In the genomic region with DNA sequence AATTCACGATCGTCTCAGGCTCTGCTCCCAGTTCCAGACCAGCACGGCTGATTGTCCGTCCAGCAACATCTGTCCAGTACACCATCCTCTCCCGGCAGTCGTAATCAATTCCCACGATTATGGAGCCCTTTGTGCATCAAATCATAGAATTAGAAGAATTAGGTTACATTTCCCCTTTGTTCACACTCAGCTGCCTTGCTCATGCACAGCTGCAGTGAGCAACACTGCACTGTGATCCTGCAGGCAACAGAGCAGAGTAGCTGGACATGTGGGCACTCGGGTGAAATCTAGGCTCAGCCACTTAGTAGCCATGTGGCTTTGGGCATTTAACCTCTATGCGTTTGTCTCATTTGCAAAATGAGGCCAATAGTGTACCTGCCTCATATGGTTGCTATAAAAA, we compare ENCODE assay signal across 21 cellular contexts. TPM values are rescaled to one million over a fixed set of nuclear protein-coding genes. Genes with fewer than 3 reads are reported as not detected.
DNase-seq lines count a peak whose midpoint lies in the region; ATAC-seq and TF ChIP-seq lines count a peak whose summit lies in the region.
"Had no signal": no experiment of that assay in that cellular context is flagged by ENCODE, and none has a peak within 500 bp of the region (broad histone marks: within the 10 kb centered on the region; RNA-seq: fewer than 3 reads in every experiment).

No MANE protein-coding gene starts in this region.

- ATAC-seq in heart right ventricle = no peak
- ATAC-seq in left ventricle myocardium superior = no peak
- no peak for ATAC-seq in HG03139 (IDR thresholded peaks at IDR 0.05; ENCODE audit: unreplicated experiment)
- no peak for ATAC-seq in HG03521 (IDR thresholded peaks at IDR 0.05; ENCODE audit: unreplicated experiment)
- ATAC-seq in GM21447 (IDR thresholded peaks at IDR 0.05; ENCODE audit: unreplicated experiment) = no peak
- ATAC-seq: Panc1 had no signal

- H3K27me3 ChIP-seq in heart right ventricle = no peaks in the 10 kb centered on the region
- H3K27me3 ChIP-seq in endodermal cell (ENCODE audit: control insufficient read depth, insufficient read depth, low read length, poor library complexity, severe bottlenecking) = no peaks in the 10 kb centered on the region

- H3K27me3 Mint-ChIP-seq in endodermal cell (ENCODE audit: insufficient read depth) = no peaks in the 10 kb centered on the region

- DNase-seq in heart right ventricle (no peak), left ventricle myocardium superior (no peak), endodermal cell (no peak), superior temporal gyrus (ENCODE audit: extremely low spot score) (peak; percentile 72)
- DNase-seq: COR-L47, GF-D8, HFFc6, IMR-90, Karpas-422, MM.1S, NCI-H1092 treated with DMSO at 0.1 percent for 48 hours, NCI-H1694 treated with DMSO at 0.1 percent for 48 hours, NCI-H226, NCI-H524 treated with DMSO at 0.1 percent for 48 hours had no signal

- WGBS in heart right ventricle, 2 donors = 80 to 81% methylated on average over 9 of the region's 9 CpGs
- 94 to 95% methylated on average over 5 to 9 of the region's 9 CpGs for WGBS in endodermal cell (ENCODE audit: insufficient coverage in 1 of 2, insufficient read length in 1 of 2), 2 experiments
- 98% methylated on average over 9 of the region's 9 CpGs for WGBS in mesodermal cell (ENCODE audit: insufficient coverage in 2 of 2), 2 experiments

- H3K4me1 ChIP-seq in heart right ventricle (peaks cover 13 to 75% (median 57%) of the 10 kb centered on the region in 9 donors), endodermal cell (ENCODE audit: control insufficient read depth, insufficient read depth, low read length) (no peaks in the 10 kb centered on the region), mesodermal cell (ENCODE audit: control insufficient read depth, insufficient read depth, low read length, poor library complexity, severe bottlenecking) (peaks cover 13% of the 10 kb centered on the region)

- intact Hi-C loops in heart right ventricle (cut with DNase I) (loop anchor here in 7 of 10 donors (5.0 to 10.0 kb wide), 5 partner anchors 36 to 121 kb away; a partner anchor contains a TSS), left ventricle myocardium superior (cut with micrococcal nuclease) (loop anchor here (5.0 kb wide), 1 partner anchor 51 kb away; no protein-coding TSS in a partner anchor)

- H3K27ac Mint-ChIP-seq in endodermal cell = peak overlapping the region; percentile 14
- H3K27ac Mint-ChIP-seq: HFFc6 had no signal

- peaks cover 32% of the 10 kb centered on the region for H3K36me3 Mint-ChIP-seq in endodermal cell (ENCODE audit: low read depth)

- no peaks in the 10 kb centered on the region for H3K9me3 Mint-ChIP-seq in endodermal cell
- H3K9me3 Mint-ChIP-seq: CD14-positive monocyte, HFFc6 had no signal

- H3K27ac ChIP-seq in heart right ventricle = peak overlapping the region in 8 of 10 donors; percentile 34 to 85 (median 72)
- H3K27ac ChIP-seq in endodermal cell (ENCODE audit: low read depth, low read length) = no peak overlapping the region
- peak overlapping the region; percentile 10 for H3K27ac ChIP-seq in mesodermal cell (ENCODE audit: low read depth, low read length, severe bottlenecking)

- TF ChIP-seq CTCF in heart right ventricle (IDR thresholded peaks at IDR 0.05) = no peak
- no peak for TF ChIP-seq CTCF in endodermal cell (conservative IDR thresholded peaks at IDR 0.05)

- peaks cover 30% of the 10 kb centered on the region for H3K4me1 Mint-ChIP-seq in endodermal cell

- peaks cover 0 to 85% (median 38%) of the 10 kb centered on the region in 9 donors for H3K36me3 ChIP-seq in heart right ventricle
- H3K36me3 ChIP-seq in endodermal cell (ENCODE audit: control insufficient read depth, insufficient read depth, low read length) = peaks cover 58% of the 10 kb centered on the region
- H3K36me3 ChIP-seq in mesodermal cell (ENCODE audit: control insufficient read depth, insufficient read depth, low read length) = peaks cover 78% of the 10 kb centered on the region

- H3K4me3 Mint-ChIP-seq in endodermal cell = no peak overlapping the region
- H3K4me3 Mint-ChIP-seq: CD14-positive monocyte, HFFc6 had no signal

- no peak overlapping the region for H3K9ac ChIP-seq in endodermal cell (ENCODE audit: extremely low read depth, low read length, poor library complexity, severe bottlenecking)

- no peak overlapping the region for H3K4me3 ChIP-seq in heart right ventricle
- no peak overlapping the region for H3K4me3 ChIP-seq in endodermal cell (ENCODE audit: low read length)
- H3K4me3 ChIP-seq in mesodermal cell (ENCODE audit: extremely low read depth, insufficient read depth, low read length, poor library complexity, severe bottlenecking) = no peak overlapping the region

- no peaks in the 10 kb centered on the region for H3K9me3 ChIP-seq in heart right ventricle
- no peaks in the 10 kb centered on the region for H3K9me3 ChIP-seq in endodermal cell (ENCODE audit: control insufficient read depth, low read length)
- H3K9me3 ChIP-seq in mesodermal cell (ENCODE audit: control insufficient read depth, low read length) = no peaks in the 10 kb centered on the region

RNA-seq across cellular contexts. Expression of a gene that starts 22.2 kb away (rescaled TPM):
- total RNA-seq in heart right ventricle (100 to 1,000 TPM; 181 to 258 (median 214) TPM), left ventricle myocardium superior (225 TPM), endodermal cell (100 to 1,000 TPM; 284 to 307 TPM)
- polyA plus RNA-seq in heart right ventricle = 100 to 1,000 TPM; 178 to 276 TPM
- 355 TPM for polyA plus RNA-seq in endodermal cell (2013, experiment 1 of 2)
- 325 TPM for polyA plus RNA-seq in endodermal cell (2013, experiment 2 of 2)
- polyA plus RNA-seq in mesodermal cell (2013, experiment 1 of 2) = 343 TPM
- 370 TPM for polyA plus RNA-seq in mesodermal cell (2013, experiment 2 of 2)

RNA-seq across cellular contexts. Expression of a gene that starts 57.3 kb away (rescaled TPM):
- total RNA-seq in heart right ventricle (10 to 100 TPM; 26.6 to 66.0 (median 39.2) TPM), left ventricle myocardium superior (41.3 TPM), endodermal cell (1 to 10 TPM; 1.7 to 2.9 TPM)
- 10 to 100 TPM; 15.1 to 29.8 TPM for polyA plus RNA-seq in heart right ventricle
- 13.1 TPM for polyA plus RNA-seq in endodermal cell (2013, experiment 1 of 2)
- 11.8 TPM for polyA plus RNA-seq in endodermal cell (2013, experiment 2 of 2)
- polyA plus RNA-seq in mesodermal cell (2013, experiment 1 of 2) = 230 TPM
- polyA plus RNA-seq in mesodermal cell (2013, experiment 2 of 2) = 314 TPM
- total RNA-seq: A172 had no signal
- polyA plus RNA-seq: CD14-positive monocyte had no signal

Comparison
In these comparisons a context has a peak if more than half of its experiments do, and no peak if none do; other contexts are left out.
1. RNA of a gene that starts 57.3 kb away (total RNA-seq): 41.3 TPM in left ventricle myocardium superior (single experiment) and 26.6 to 66.0 TPM in heart right ventricle; 1.7 to 2.9 TPM in endodermal cell; every median in the first group is over 4 times any median in the second.